13 cellular contexts compared by ENCODE assay signal in genomic region chr17:2103456-2103855, GRCh38.
"Had no signal": no experiment of that assay in that cellular context is flagged by ENCODE, and none has a peak within 500 bp of the region (broad histone marks: within the 10 kb centered on the region; RNA-seq: fewer than 3 reads in every experiment).

No MANE protein-coding gene starts in this region.

- H3K27me3 Mint-ChIP-seq: activated naive CD8-positive, alpha-beta T cell treated with anti-CD3 and anti-CD28 coated beads, Interleukin-2, amount 10 ng/mL, durations not matched to agents 7 days and 5 days had no signal

- H3K27me3 ChIP-seq: gastrocnemius medialis, left lung, stomach, tibial nerve had no signal

- H3K9me3 ChIP-seq: gastrocnemius medialis, left lung, stomach, tibial nerve had no signal

- H3K36me3 ChIP-seq: gastrocnemius medialis, left lung, stomach, tibial nerve had no signal

- H3K4me3 Mint-ChIP-seq: activated T-cell treated with anti-CD3 and anti-CD28 coated beads, Interleukin-2, amount 50 U/mL, for 4 hours; nephron progenitor cell had no signal

- H3K4me3 ChIP-seq: gastrocnemius medialis, left lung, skin epidermis, stomach, tibial nerve had no signal

- DNase-seq: activated CD4-positive, alpha-beta T cell treated with anti-CD3 and anti-CD28 coated beads, Interleukin-2, amount 50 U/mL, for 4 hours; activated CD4-positive, CD25-positive, alpha-beta regulatory T cell treated with anti-CD3 and anti-CD28 coated beads, Interleukin-2, amount 50 U/mL, for 72 hours; activated naive CD8-positive, alpha-beta T cell treated with anti-CD3 and anti-CD28 coated beads, Interleukin-2, amount 10 ng/mL, durations not matched to agents 7 days and 5 days; activated T-cell treated with anti-CD3 and anti-CD28 coated beads, Interleukin-2, amount 50 U/mL, for 4 hours; anterior cingulate cortex; gastrocnemius medialis; islet precursor cell; nephron progenitor cell; stimulated activated CD4-positive, alpha-beta T cell treated with anti-CD3 and anti-CD28 coated beads, Interleukin-4, amount 100 ng/mL, for 4 hours; stomach had no signal

- H3K27ac ChIP-seq: gastrocnemius medialis, left lung had no signal

- ATAC-seq: activated T-cell treated with anti-CD3 and anti-CD28 coated beads, Interleukin-2, amount 50 U/mL, for 4 hours; gastrocnemius medialis; left lung had no signal

- H3K9me3 Mint-ChIP-seq: activated naive CD8-positive, alpha-beta T cell treated with anti-CD3 and anti-CD28 coated beads, Interleukin-2, amount 10 ng/mL, durations not matched to agents 7 days and 5 days; activated T-cell treated with anti-CD3 and anti-CD28 coated beads, Interleukin-2, amount 50 U/mL, for 4 hours; nephron progenitor cell had no signal
